Comparison of ENCODE assay signal across 16 cellular contexts in the genomic region with DNA sequence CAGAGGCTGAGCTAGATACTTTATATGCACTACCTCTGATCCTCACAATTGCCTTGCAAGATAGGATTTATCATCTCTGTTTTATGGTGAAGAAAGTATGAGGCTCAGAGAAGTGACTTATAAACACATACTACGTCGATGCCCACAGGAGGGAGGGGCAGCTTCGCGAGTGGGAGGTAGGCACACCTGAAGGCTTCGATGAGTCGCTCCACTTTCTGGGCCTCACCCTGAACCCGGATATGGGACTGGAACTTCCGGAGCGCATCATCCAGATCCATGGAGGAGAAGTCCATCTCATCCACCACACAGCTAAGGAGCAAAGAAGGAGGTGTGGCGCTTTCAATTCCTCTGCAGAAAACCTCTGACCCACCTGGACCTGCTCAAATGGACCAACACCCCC. TPM values are rescaled to one million over a fixed set of nuclear protein-coding genes. Genes with fewer than 3 reads are reported as not detected.
DNase-seq lines count a peak whose midpoint lies in the region; ATAC-seq and TF ChIP-seq lines count a peak whose summit lies in the region.
"Had no signal": no experiment of that assay in that cellular context is flagged by ENCODE, and none has a peak within 500 bp of the region (broad histone marks: within the 10 kb centered on the region; RNA-seq: fewer than 3 reads in every experiment).

No MANE protein-coding gene starts in this region.

- H3K27me3 Mint-ChIP-seq in T-helper 17 cell = peaks cover 5% of the 10 kb centered on the region
- H3K27me3 Mint-ChIP-seq in chondrocyte (ENCODE audit: low read depth) = no peaks in the 10 kb centered on the region
- H3K27me3 Mint-ChIP-seq: CD4-positive, alpha-beta T cell had no signal

- TF ChIP-seq CTCF in chondrocyte (IDR thresholded peaks at IDR 0.05) = no peak
- no peak for TF ChIP-seq CTCF in foreskin keratinocyte (conservative IDR thresholded peaks at IDR 0.05)

- peak overlapping the region; percentile 29 for H3K27ac Mint-ChIP-seq in T-helper 17 cell
- H3K27ac Mint-ChIP-seq in chondrocyte (ENCODE audit: unreplicated experiment) = no peak overlapping the region
- H3K27ac Mint-ChIP-seq: CD4-positive, alpha-beta T cell; HFFc6 had no signal

- DNase-seq in T-helper 17 cell (no peak), chondrocyte (ENCODE audit: low spot score) (peak; percentile 77), foreskin keratinocyte (no peak), NCI-H2196 treated with DMSO at 0.1 percent for 48 hours (lab: John Stamatoyannopoulos, UW; ENCODE audit: unreplicated experiment) (no peak), NCI-H345 treated with DMSO at 0.1 percent for 48 hours (lab: John Stamatoyannopoulos, UW; ENCODE audit: unreplicated experiment) (no peak)
- DNase-seq: AML-193; Caco-2; CD4-positive, alpha-beta T cell; GOT3; H7; HFFc6 had no signal

- H3K4me1 ChIP-seq in foreskin keratinocyte = no peaks in the 10 kb centered on the region
- H3K4me1 ChIP-seq: Caco-2 had no signal

- peaks cover 3% of the 10 kb centered on the region for H3K9me3 Mint-ChIP-seq in chondrocyte (ENCODE audit: low read depth)
- H3K9me3 Mint-ChIP-seq: CD4-positive, alpha-beta T cell; HFFc6 had no signal

- H3K4me1 Mint-ChIP-seq in T-helper 17 cell (no peaks in the 10 kb centered on the region), chondrocyte (ENCODE audit: low read depth) (no peaks in the 10 kb centered on the region)

- no peaks in the 10 kb centered on the region for H3K9me3 ChIP-seq in T-helper 17 cell (ENCODE audit: control insufficient read depth, low read length, poor library complexity, severe bottlenecking)
- H3K9me3 ChIP-seq: A549, Caco-2 had no signal

- H3K27ac ChIP-seq in foreskin keratinocyte = no peak overlapping the region
- H3K27ac ChIP-seq: A549, C4-2B, HL-60 had no signal

- H3K36me3 Mint-ChIP-seq in T-helper 17 cell (ENCODE audit: low read depth) = no peaks in the 10 kb centered on the region
- H3K36me3 Mint-ChIP-seq in chondrocyte (ENCODE audit: low read depth) = peaks cover 5% of the 10 kb centered on the region

- no peak overlapping the region for H3K4me3 Mint-ChIP-seq in T-helper 17 cell
- no peak overlapping the region for H3K4me3 Mint-ChIP-seq in chondrocyte (ENCODE audit: unreplicated experiment)
- H3K4me3 Mint-ChIP-seq: CD4-positive, alpha-beta T cell; HFFc6 had no signal

- ATAC-seq in T-helper 17 cell (no peak), foreskin keratinocyte (peak; percentile 50), GM21737 (IDR thresholded peaks at IDR 0.05; ENCODE audit: unreplicated experiment) (no peak)
- ATAC-seq: A549, HCT116 had no signal

- no peaks in the 10 kb centered on the region for H3K27me3 ChIP-seq in foreskin keratinocyte

RNA-seq across cellular contexts. Expression of a gene that starts 22.9 kb away (rescaled TPM):
- total RNA-seq in T-helper 17 cell (100 to 1,000 TPM; 208 to 211 TPM), chondrocyte (70.1 to 85.0 TPM (median 75.2 TPM) in 3 replicates), foreskin keratinocyte (40.2 and 49.2 TPM in 2 replicates)
- polyA plus RNA-seq in foreskin keratinocyte = 13.5 TPM in 2 replicates

RNA-seq across cellular contexts. Expression of a gene that starts 33.5 kb away (rescaled TPM):
- total RNA-seq in T-helper 17 cell (1 to 10 TPM; 1.9 TPM), chondrocyte (8.0 to 11.6 TPM (median 8.2 TPM) in 3 replicates), foreskin keratinocyte (4.8 and 6.0 TPM in 2 replicates)
- 4.8 and 5.4 TPM in 2 replicates for polyA plus RNA-seq in foreskin keratinocyte
